ENCODE assay signal across 19 cellular contexts in the genomic region with DNA sequence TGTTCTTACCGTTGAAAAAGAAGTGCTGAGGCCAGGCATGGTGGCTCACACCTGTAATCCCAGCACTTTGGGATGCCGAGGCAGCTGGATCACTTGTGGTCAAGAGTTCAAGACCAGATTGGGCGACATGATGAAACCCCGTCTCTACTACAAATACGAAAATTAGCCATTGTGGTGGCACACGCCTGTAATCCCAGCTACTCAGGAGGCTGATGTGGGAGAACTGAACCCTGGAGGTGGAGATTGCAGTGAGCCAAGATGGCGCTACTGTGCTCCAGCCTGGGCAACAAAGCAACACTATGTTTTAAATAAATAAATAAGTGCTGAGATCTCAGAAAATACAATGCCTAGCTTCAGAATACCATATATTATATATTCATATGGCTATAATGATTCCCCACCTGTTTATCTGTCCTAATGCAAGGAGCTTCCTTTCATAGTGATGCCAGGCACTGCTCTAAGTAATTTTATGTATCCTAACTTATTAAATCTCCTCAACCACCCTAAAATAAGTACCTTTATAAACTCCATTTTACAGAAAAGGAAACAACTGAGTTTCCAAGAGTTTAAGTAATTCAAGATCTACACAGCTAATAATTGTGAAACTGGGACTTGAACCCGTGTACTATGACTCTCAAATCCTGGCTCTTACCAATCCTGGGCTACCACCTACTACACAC. TPM values are rescaled to one million over a fixed set of nuclear protein-coding genes. Genes with fewer than 3 reads are reported as not detected.
DNase-seq lines count a peak whose midpoint lies in the region; ATAC-seq and TF ChIP-seq lines count a peak whose summit lies in the region.
"Had no signal": no experiment of that assay in that cellular context is flagged by ENCODE, and none has a peak within 500 bp of the region (broad histone marks: within the 10 kb centered on the region; RNA-seq: fewer than 3 reads in every experiment).

No MANE protein-coding gene starts in this region.

- H3K36me3 ChIP-seq in CD4-positive, alpha-beta memory T cell (ENCODE audit: insufficient read depth, low read length): no peaks in the 10 kb centered on the region
- H3K36me3 ChIP-seq in HAP-1 (replicated peaks): no peaks in the 10 kb centered on the region
- H3K36me3 ChIP-seq: lower lobe of right lung, Peyer's patch had no signal

- no peak for TF ChIP-seq CTCF in foreskin keratinocyte (conservative IDR thresholded peaks at IDR 0.05)

- H3K4me1 ChIP-seq in CD4-positive, alpha-beta memory T cell (ENCODE audit: insufficient read depth, low read length): peaks cover 34% of the 10 kb centered on the region
- peaks cover 40% of the 10 kb centered on the region for H3K4me1 ChIP-seq in foreskin keratinocyte
- peaks cover 13% of the 10 kb centered on the region for H3K4me1 ChIP-seq in HAP-1
- H3K4me1 ChIP-seq: parathyroid adenoma, Peyer's patch had no signal

- H3K27ac ChIP-seq in CD4-positive, alpha-beta memory T cell (ENCODE audit: low read depth, low read length): no peak overlapping the region
- peak overlapping the region; percentile 2 for H3K27ac ChIP-seq in foreskin keratinocyte
- H3K27ac ChIP-seq: heart left ventricle, KMS-11, lower lobe of right lung, parathyroid adenoma, Peyer's patch had no signal

- H3K27ac Mint-ChIP-seq in CD4-positive, alpha-beta memory T cell: peak overlapping the region in 6 of 7 donors; percentile 16 to 74 (median 31)
- H3K27ac Mint-ChIP-seq: activated CD4-positive, alpha-beta T cell treated with anti-CD3 and anti-CD28 coated beads, Interleukin-2, amount 10 ng/mL, durations not matched to agents 7 days and 5 days; activated naive CD4-positive, alpha-beta T cell treated with anti-CD3 and anti-CD28 coated beads, Interleukin-2, amount 50 U/mL, for 24 hours; B cell had no signal

- peaks cover 26 to 49% (median 37%) of the 10 kb centered on the region in 4 donors for H3K4me1 Mint-ChIP-seq in CD4-positive, alpha-beta memory T cell

- H3K4me3 Mint-ChIP-seq in CD4-positive, alpha-beta memory T cell: no peak overlapping the region
- H3K4me3 Mint-ChIP-seq: activated CD4-positive, alpha-beta T cell treated with anti-CD3 and anti-CD28 coated beads, Interleukin-2, amount 10 ng/mL, durations not matched to agents 7 days and 5 days; activated naive CD4-positive, alpha-beta T cell treated with anti-CD3 and anti-CD28 coated beads, Interleukin-2, amount 50 U/mL, for 24 hours; B cell; immature natural killer cell had no signal

- no peak overlapping the region for H3K4me3 ChIP-seq in CD4-positive, alpha-beta memory T cell (ENCODE audit: low read length in 2 of 2)
- H3K4me3 ChIP-seq in HAP-1: no peak overlapping the region
- H3K4me3 ChIP-seq: dorsolateral prefrontal cortex, heart left ventricle, lower lobe of right lung, Peyer's patch had no signal

- no peak for DNase-seq in CD4-positive, alpha-beta memory T cell
- DNase-seq in HT1080 (ENCODE audit: low read depth) (peak; percentile 56), astrocyte of the hippocampus (ENCODE audit: low read depth, low spot score) (peak; percentile 33), foreskin keratinocyte (no peak), amygdala (lab: John Stamatoyannopoulos, UW) (no peak), left lobe of liver (ENCODE audit: low spot score) (no peak), HAP-1 (ENCODE audit: low spot score in 2 of 2) (no peak)
- DNase-seq: activated CD4-positive, alpha-beta T cell treated with anti-CD3 and anti-CD28 coated beads, Interleukin-2, amount 10 ng/mL, durations not matched to agents 7 days and 5 days; activated T-cell treated with anti-CD3 and anti-CD28 coated beads, Interleukin-2, amount 50 U/mL, for 1 hour; dorsolateral prefrontal cortex; heart left ventricle; immature natural killer cell; lower lobe of right lung; Peyer's patch; stimulated activated CD4-positive, alpha-beta T cell treated with anti-CD3 and anti-CD28 coated beads, Interleukin-2, amount 100 ng/mL, for 24 hours had no signal

- in situ Hi-C loops in HAP-1 (cut with MboI; ENCODE audit: low sequenced_read_pairs): no loop called here

- H3K27me3 ChIP-seq in CD4-positive, alpha-beta memory T cell (ENCODE audit: insufficient read depth, low read length): no peaks in the 10 kb centered on the region
- H3K27me3 ChIP-seq in foreskin keratinocyte: no peaks in the 10 kb centered on the region
- no peaks in the 10 kb centered on the region for H3K27me3 ChIP-seq in HAP-1 (ENCODE audit: low read depth)
- H3K27me3 ChIP-seq: dorsolateral prefrontal cortex, heart left ventricle, Peyer's patch had no signal

- POLR2A ChIA-PET in CD4-positive, alpha-beta memory T cell (lab: Charles Lee; ENCODE audit: partially characterized antibody): interaction anchor here (1.0 kb wide), 1 partner anchor 13 kb away, joined by 3 read pairs; no protein-coding TSS in a partner anchor

- CTCF ChIA-PET in CD4-positive, alpha-beta memory T cell (lab: Charles Lee; ENCODE audit: partially characterized antibody): interaction anchor here (1.0 to 1.2 kb wide), 2 partner anchors 8 to 520 kb away, joined by 3 read pairs; no protein-coding TSS in a partner anchor

- ATAC-seq in foreskin keratinocyte (no peak), left lobe of liver (no peak)
- ATAC-seq: lower lobe of right lung had no signal

- no peaks in the 10 kb centered on the region for H3K9me3 ChIP-seq in CD4-positive, alpha-beta memory T cell (ENCODE audit: control insufficient read depth in 1 of 2, low read length in 2 of 2)
- no peaks in the 10 kb centered on the region for H3K9me3 ChIP-seq in HAP-1
- H3K9me3 ChIP-seq: heart left ventricle, lower lobe of right lung, Peyer's patch had no signal

- no peaks in the 10 kb centered on the region for H3K9me3 Mint-ChIP-seq in CD4-positive, alpha-beta memory T cell
- H3K9me3 Mint-ChIP-seq: activated CD4-positive, alpha-beta T cell treated with anti-CD3 and anti-CD28 coated beads, Interleukin-2, amount 10 ng/mL, durations not matched to agents 7 days and 5 days; activated naive CD4-positive, alpha-beta T cell treated with anti-CD3 and anti-CD28 coated beads, Interleukin-2, amount 50 U/mL, for 24 hours; immature natural killer cell had no signal

- H3K36me3 Mint-ChIP-seq in CD4-positive, alpha-beta memory T cell: no peaks in the 10 kb centered on the region
- H3K36me3 Mint-ChIP-seq: immature natural killer cell had no signal

- H3K27me3 Mint-ChIP-seq in CD4-positive, alpha-beta memory T cell: no peaks in the 10 kb centered on the region
- H3K27me3 Mint-ChIP-seq: activated naive CD4-positive, alpha-beta T cell treated with anti-CD3 and anti-CD28 coated beads, Interleukin-2, amount 50 U/mL, for 24 hours had no signal

- intact Hi-C loops in CD4-positive, alpha-beta memory T cell (cut with micrococcal nuclease): no loop called here

RNA-seq across cellular contexts. Expression of a gene that starts 7.3 kb away (rescaled TPM):
- total RNA-seq in CD4-positive, alpha-beta memory T cell: 1 to 10 TPM; 8.2 to 8.5 TPM
- polyA plus RNA-seq in CD4-positive, alpha-beta memory T cell: 1 to 10 TPM; 1.3 to 2.3 TPM
- total RNA-seq in HT1080 (2014; rRNA removed; shearing (Covaris generic)): 155 and 184 TPM in 2 replicates
- 274 and 370 TPM in 2 replicates for polyA plus RNA-seq in HT1080 (2015; cell fraction: cytosol; rRNA removed)
- 246 and 289 TPM in 2 replicates for polyA plus RNA-seq in HT1080 (2015; cell fraction: nucleus; rRNA removed)
- 126 and 138 TPM in 2 replicates for total RNA-seq in foreskin keratinocyte
- 80.4 and 82.7 TPM in 2 replicates for polyA plus RNA-seq in foreskin keratinocyte
- total RNA-seq in left lobe of liver: 2.2 TPM

Comparison
In these comparisons a context has a peak if more than half of its experiments do, and no peak if none do; other contexts are left out.
1. DNase-seq: peak in HT1080 (single experiment) and astrocyte of the hippocampus (single experiment); none in CD4-positive, alpha-beta memory T cell (0 of 5), foreskin keratinocyte (0 of 2), amygdala (0 of 56), left lobe of liver (single experiment) and HAP-1 (0 of 2).
2. RNA of a gene that starts 7.3 kb away (total RNA-seq): 155 to 184 TPM in HT1080 and 126 to 138 TPM in foreskin keratinocyte; 8.2 to 8.5 TPM in CD4-positive, alpha-beta memory T cell and 2.2 TPM in left lobe of liver (single experiment); every median in the first group is over 10 times any median in the second.